16 cellular contexts compared by ENCODE assay signal in genomic region chr12:92942905-92943304, GRCh38. TPM values are rescaled to one million over a fixed set of nuclear protein-coding genes. Genes with fewer than 3 reads are reported as not detected.
A peak's percentile ranks its signal among the peaks of the same experiment; 100 is the strongest.
DNase-seq lines count a peak whose midpoint lies in the region; ATAC-seq and TF ChIP-seq lines count a peak whose summit lies in the region.
"Had no signal": no experiment of that assay in that cellular context is flagged by ENCODE, and none has a peak within 500 bp of the region (broad histone marks: within the 10 kb centered on the region; RNA-seq: fewer than 3 reads in every experiment).

No MANE protein-coding gene starts in this region.

- no peak overlapping the region for H2BK12ac ChIP-seq in trophoblast cell (ENCODE audit: low read length)

- no peaks in the 10 kb centered on the region for H3K79me2 ChIP-seq in trophoblast cell (ENCODE audit: control insufficient read depth, insufficient read depth, low read length, poor library complexity)

- H3K4me1 ChIP-seq in trophoblast cell (ENCODE audit: control insufficient read depth in 1 of 2, insufficient read depth in 2 of 2, low read length in 2 of 2), result peaks cover 0 to 3% of the 10 kb centered on the region in 2 experiments
- H3K4me1 ChIP-seq: vagina had no signal

- no peak overlapping the region for H3K27ac ChIP-seq in trophoblast cell (ENCODE audit: low read depth, low read length)
- H3K27ac ChIP-seq: dorsolateral prefrontal cortex, neutrophil, PC-9, vagina had no signal

- H3K4ac ChIP-seq in trophoblast cell (ENCODE audit: low read depth, low read length), result no peak overlapping the region

- DNase-seq in AG10803 (ENCODE audit: low read depth) (peak; percentile 87), LHCN-M2 (ENCODE audit: low read depth) (peak; percentile 49), cardiac fibroblast (ENCODE audit: low read depth in 2 of 2) (peak; percentile 48 to 92), superior temporal gyrus (ENCODE audit: extremely low spot score) (no peak), trophoblast cell (no peak), HK-2 (ENCODE audit: unreplicated experiment) (no peak)
- DNase-seq: AML-193, dorsolateral prefrontal cortex, head of caudate nucleus, MM.1S, PC-9 had no signal

- no CpG with 5 or more reads among the region's 1 CpG for WGBS in trophoblast cell (ENCODE audit: extremely low coverage, insufficient coverage, insufficient read length)

- no peak overlapping the region for H2AK5ac ChIP-seq in trophoblast cell (ENCODE audit: low read length)

- no peak overlapping the region for H2BK120ac ChIP-seq in trophoblast cell (ENCODE audit: insufficient read depth, low read length, poor library complexity)

- H3K4me2 ChIP-seq in trophoblast cell (ENCODE audit: low read length), result no peak overlapping the region
- H3K4me2 ChIP-seq: PC-9 had no signal

- peak overlapping the region; percentile 93 to 96 (median 96) for H3K27ac Mint-ChIP-seq in nephron
- H3K27ac Mint-ChIP-seq: activated naive CD4-positive, alpha-beta T cell treated with anti-CD3 and anti-CD28 coated beads, Interleukin-2, amount 50 U/mL, for 24 hours had no signal

- H3K14ac ChIP-seq in trophoblast cell (ENCODE audit: low read length), result no peak overlapping the region

- H3K4me1 Mint-ChIP-seq in nephron, result peaks cover 28% of the 10 kb centered on the region
- H3K4me1 Mint-ChIP-seq: activated naive CD4-positive, alpha-beta T cell treated with anti-CD3 and anti-CD28 coated beads, Interleukin-2, amount 50 U/mL, for 24 hours had no signal

- no peak overlapping the region for H2AFZ ChIP-seq in trophoblast cell (ENCODE audit: insufficient read depth, low read length, poor library complexity)
- H2AFZ ChIP-seq: PC-9 had no signal

- no peak overlapping the region for H4K12ac ChIP-seq in trophoblast cell (ENCODE audit: low read depth, low read length)

- H3K4me3 Mint-ChIP-seq in nephron, result peak overlapping the region in 2 of 3 experiments; percentile 24 to 32
- H3K4me3 Mint-ChIP-seq: activated naive CD4-positive, alpha-beta T cell treated with anti-CD3 and anti-CD28 coated beads, Interleukin-2, amount 50 U/mL, for 24 hours had no signal

- TF ChIP-seq CTCF in AG10803 (conservative IDR thresholded peaks at IDR 0.05; ENCODE audit: low read length) (no peak), cardiac fibroblast (IDR thresholded peaks at IDR 0.05; ENCODE audit: low read depth, low read length) (no peak), nephron (IDR thresholded peaks at IDR 0.05; ENCODE audit: unreplicated experiment in 3 of 3) (no peak)

- no peak overlapping the region for H3K23ac ChIP-seq in trophoblast cell (ENCODE audit: low read length)

- no peak for ATAC-seq in GM19328 (IDR thresholded peaks at IDR 0.05; ENCODE audit: unreplicated experiment)

- H3K36me3 Mint-ChIP-seq in nephron (ENCODE audit: low read depth), result no peaks in the 10 kb centered on the region

- no peaks in the 10 kb centered on the region for H3K36me3 ChIP-seq in trophoblast cell (ENCODE audit: control insufficient read depth in 1 of 2, insufficient read depth in 2 of 2, low read length in 2 of 2)
- H3K36me3 ChIP-seq: neutrophil, vagina had no signal

- peaks cover 8% of the 10 kb centered on the region for H3K27me3 Mint-ChIP-seq in nephron (ENCODE audit: low read depth)
- H3K27me3 Mint-ChIP-seq: activated naive CD4-positive, alpha-beta T cell treated with anti-CD3 and anti-CD28 coated beads, Interleukin-2, amount 50 U/mL, for 24 hours had no signal

- no peaks in the 10 kb centered on the region for H3K79me1 ChIP-seq in trophoblast cell (ENCODE audit: low read length)

- no peak overlapping the region for H4K8ac ChIP-seq in trophoblast cell (ENCODE audit: low read depth, low read length)

- H2BK5ac ChIP-seq in trophoblast cell (ENCODE audit: low read depth, low read length, poor library complexity), result no peak overlapping the region

- no peaks in the 10 kb centered on the region for H3K27me3 ChIP-seq in trophoblast cell (ENCODE audit: insufficient read depth, low read length)
- H3K27me3 ChIP-seq: dorsolateral prefrontal cortex, neutrophil, vagina had no signal

- H3K18ac ChIP-seq in trophoblast cell (ENCODE audit: low read length), result no peak overlapping the region

- H3K9me3 ChIP-seq in trophoblast cell (ENCODE audit: insufficient read depth, low read depth, low read length), result no peaks in the 10 kb centered on the region
- H3K9me3 ChIP-seq: neutrophil, vagina had no signal

- peaks cover 3% of the 10 kb centered on the region for H3K9me3 Mint-ChIP-seq in nephron
- H3K9me3 Mint-ChIP-seq: activated naive CD4-positive, alpha-beta T cell treated with anti-CD3 and anti-CD28 coated beads, Interleukin-2, amount 50 U/mL, for 24 hours had no signal

- H3K4me3 ChIP-seq in AG10803 (ENCODE audit: low read length) (no peak overlapping the region), cardiac fibroblast (replicated peaks in 1 of 2; ENCODE audit: low read depth in 2 of 2, low read length in 2 of 2) (no peak overlapping the region), trophoblast cell (ENCODE audit: low read depth, low read length) (no peak overlapping the region)
- H3K4me3 ChIP-seq: dorsolateral prefrontal cortex, PC-9, vagina had no signal

- H3K9ac ChIP-seq in trophoblast cell (ENCODE audit: low read length), result no peak overlapping the region

- no peak overlapping the region for H4K91ac ChIP-seq in trophoblast cell (ENCODE audit: low read depth, low read length)

RNA-seq across cellular contexts. Expression of gene EEA1, which starts 13.8 kb away (rescaled TPM):
- 8.9 and 13.7 TPM in 2 replicates for total RNA-seq in LHCN-M2 (2014; rRNA removed)
- 3.7 TPM for polyA plus RNA-seq in LHCN-M2 (2012)
- polyA plus RNA-seq in trophoblast cell (2013), result 24.8 and 27.6 TPM in 2 replicates

Comparison
In these comparisons a context has a peak if more than half of its experiments do, and no peak if none do; other contexts are left out.
1. DNase-seq: peak in AG10803 (single experiment), LHCN-M2 (single experiment) and cardiac fibroblast (2 of 2); none in superior temporal gyrus (single experiment), trophoblast cell (0 of 2) and HK-2 (single experiment).